In genomic region chr2:38936516-38936915, GRCh38 we compare ENCODE assay signal across 2 cellular contexts. TPM values are rescaled to one million over a fixed set of nuclear protein-coding genes. Genes with fewer than 3 reads are reported as not detected.
"Had no signal": no experiment of that assay in that cellular context is flagged by ENCODE, and none has a peak within 500 bp of the region (broad histone marks: within the 10 kb centered on the region; RNA-seq: fewer than 3 reads in every experiment).

No MANE protein-coding gene starts in this region.

RNA-seq across cellular contexts. Expression of gene ARHGEF33, which starts 46.8 kb away (rescaled TPM):
- polyA plus RNA-seq: naive thymus-derived CD4-positive, alpha-beta T cell; naive thymus-derived CD8-positive, alpha-beta T cell had no signal
